ENCODE assay signal across 7 cellular contexts in the genomic region with DNA sequence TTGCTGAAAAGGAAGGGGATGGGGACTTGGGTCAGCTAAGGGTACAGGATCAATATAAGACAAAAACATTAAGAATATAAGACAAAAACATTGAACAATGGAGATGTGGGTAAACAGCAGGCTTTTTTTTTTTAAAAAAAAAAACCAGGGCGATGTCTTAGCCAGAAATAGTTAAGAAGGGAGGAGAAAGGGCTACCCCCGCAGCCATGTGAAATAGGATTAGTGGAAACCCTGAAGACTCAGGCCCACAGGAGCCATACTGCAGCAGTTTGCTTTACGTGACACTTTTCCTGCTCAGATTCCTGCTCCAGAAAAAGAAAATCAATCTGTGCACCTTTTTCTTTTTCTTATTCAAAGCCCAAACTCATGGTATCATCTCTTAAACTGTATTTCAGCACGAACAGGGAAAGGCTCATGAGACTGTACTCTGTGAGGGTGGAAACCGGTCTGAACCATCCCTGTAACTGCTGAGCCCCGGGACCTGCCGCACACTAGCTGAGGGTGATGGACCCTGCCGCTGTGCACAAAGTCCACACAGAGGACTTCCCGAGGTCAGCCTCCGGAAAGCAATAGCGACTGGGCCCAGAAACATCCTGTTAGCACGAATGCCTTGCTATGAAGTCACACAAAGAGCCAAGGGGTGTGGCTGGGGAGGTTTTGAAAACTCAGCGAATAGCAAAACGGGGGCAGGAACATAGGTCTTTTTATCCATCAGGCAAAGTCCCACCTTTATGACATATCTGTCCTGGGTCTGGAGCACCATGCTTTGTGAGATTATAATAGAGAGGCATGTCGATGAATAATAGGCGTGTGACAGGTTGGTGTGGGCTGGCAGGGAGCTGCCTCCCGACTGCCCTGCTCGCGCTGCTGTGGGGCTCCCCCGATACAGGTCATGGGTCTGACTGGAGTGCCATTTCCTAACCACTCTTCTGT. TPM values are rescaled to one million over a fixed set of nuclear protein-coding genes. Genes with fewer than 3 reads are reported as not detected.
A peak's percentile ranks its signal among the peaks of the same experiment; 100 is the strongest.
DNase-seq lines count a peak whose midpoint lies in the region; ATAC-seq, FAIRE-seq and TF ChIP-seq lines count a peak whose summit lies in the region.

No MANE protein-coding gene starts in this region.

- peak overlapping the region; percentile 49 for H3K4me3 ChIP-seq in RWPE2 (ENCODE audit: severe bottlenecking)

- peak overlapping the region; percentile 43 for H3K27ac ChIP-seq in RWPE2 (ENCODE audit: poor library complexity, severe bottlenecking)

- H3K27ac Mint-ChIP-seq in MCF 10A (ENCODE audit: low read depth, unreplicated experiment) = no peak overlapping the region

- POLR2A ChIA-PET in MCF 10A (lab: Yijun Ruan, JAX) = interaction anchor here (0.6 to 1.4 kb wide), 3 partner anchors 32 to 357 kb away, joined by 3 to 4 read pairs (median 3); no protein-coding TSS in a partner anchor

- ATAC-seq in RWPE2 (ENCODE audit: low read depth) (no peak), HG03095 (IDR thresholded peaks at IDR 0.05; ENCODE audit: unreplicated experiment) (no peak), GM21515 (IDR thresholded peaks at IDR 0.05; ENCODE audit: unreplicated experiment) (no peak)

- BruUV-seq in MCF 10A (replicated peaks; lab: Mats Ljungman, UMichigan) = no TSS peak

- CTCF ChIA-PET in MCF 10A (lab: Yijun Ruan, JAX) = interaction anchor here (0.6 kb wide), 2 partner anchors 57 to 245 kb away, joined by 4 read pairs; no protein-coding TSS in a partner anchor

- no peaks in the 10 kb centered on the region for H3K27me3 ChIP-seq in RWPE2 (ENCODE audit: insufficient read depth, poor library complexity, severe bottlenecking)

- H3K36me3 ChIP-seq in RWPE2 (ENCODE audit: low read depth) = no peaks in the 10 kb centered on the region

- intact Hi-C loops in MCF 10A (cut with micrococcal nuclease) = no loop called here

- no peaks in the 10 kb centered on the region for H3K36me3 Mint-ChIP-seq in MCF 10A (ENCODE audit: insufficient read depth, unreplicated experiment)

- H3K4me1 ChIP-seq in RWPE2 (ENCODE audit: insufficient read depth, poor library complexity, severe bottlenecking) = peaks cover 7% of the 10 kb centered on the region

- peak; percentile 98 for FAIRE-seq in GM19239 (lab: Jason Lieb, UNC)

- H3K4me3 Mint-ChIP-seq in MCF 10A (ENCODE audit: unreplicated experiment) = peak overlapping the region; percentile 61

- H3K9me3 Mint-ChIP-seq in MCF 10A (ENCODE audit: unreplicated experiment) = no peaks in the 10 kb centered on the region

- TF ChIP-seq CTCF in RWPE2 (IDR thresholded peaks at IDR 0.05; ENCODE audit: poor library complexity, severe bottlenecking) = no peak
- no peak for TF ChIP-seq CTCF in MCF 10A (IDR thresholded peaks at IDR 0.05; ENCODE audit: unreplicated experiment)

- H3K4me1 Mint-ChIP-seq in MCF 10A (ENCODE audit: insufficient read depth, unreplicated experiment) = peaks cover 6% of the 10 kb centered on the region

- H3K9me3 ChIP-seq in RWPE2 (ENCODE audit: severe bottlenecking) = no peaks in the 10 kb centered on the region

- no peaks in the 10 kb centered on the region for H3K27me3 Mint-ChIP-seq in MCF 10A (ENCODE audit: insufficient read depth, unreplicated experiment)

- DNase-seq in GM19239 (ENCODE audit: insufficient read length, low spot score) (no peak), RWPE2 (ENCODE audit: low spot score) (no peak), MCF 10A (ENCODE audit: unreplicated experiment) (no peak), kidney glomerular epithelial cell (lab: John Stamatoyannopoulos, UW) (peak; percentile 35)
- peak; percentile 70 for DNase-seq in stimulated activated CD8-positive, alpha-beta memory T cell treated with anti-CD3 and anti-CD28 coated beads, Interleukin-4, amount 100 ng/mL, for 48 hours

RNA-seq across cellular contexts. Expression of a gene that starts 33.2 kb away (rescaled TPM):
- total RNA-seq in MCF 10A (2022) = 4.0 and 4.4 TPM in 2 replicates

Comparison
In these comparisons a context has a peak if more than half of its experiments do, and no peak if none do; other contexts are left out.
1. DNase-seq: peak in kidney glomerular epithelial cell (single experiment) and stimulated activated CD8-positive, alpha-beta memory T cell treated with anti-CD3 and anti-CD28 coated beads, Interleukin-4, amount 100 ng/mL, for 48 hours (single experiment); none in GM19239 (single experiment), RWPE2 (single experiment) and MCF 10A (single experiment).